ENCODE assay signal across 15 cellular contexts in the genomic region with DNA sequence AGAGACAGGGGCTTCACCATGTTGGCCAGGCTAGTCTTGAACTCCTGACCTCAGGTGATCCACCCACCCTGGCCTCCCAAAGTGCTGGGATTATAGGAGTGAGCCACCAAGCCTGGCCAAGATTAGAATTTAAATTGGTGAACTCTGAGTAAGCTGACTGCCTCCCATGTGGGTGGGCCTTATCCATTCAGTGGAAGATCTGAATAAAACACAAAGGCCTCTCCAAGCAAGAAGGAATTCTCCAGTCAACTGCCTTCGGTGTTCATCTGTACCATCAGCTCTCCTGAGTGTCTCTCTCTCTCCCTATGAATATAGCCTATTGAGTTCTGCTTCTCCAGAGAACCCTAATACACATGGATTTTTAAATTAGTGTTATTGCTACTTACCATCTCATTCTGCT. TPM values are rescaled to one million over a fixed set of nuclear protein-coding genes. Genes with fewer than 3 reads are reported as not detected.
DNase-seq lines count a peak whose midpoint lies in the region; ATAC-seq and TF ChIP-seq lines count a peak whose summit lies in the region.
"Had no signal": no experiment of that assay in that cellular context is flagged by ENCODE, and none has a peak within 500 bp of the region (broad histone marks: within the 10 kb centered on the region; RNA-seq: fewer than 3 reads in every experiment).

No MANE protein-coding gene starts in this region.

- H3K4me3 Mint-ChIP-seq in activated CD4-positive, alpha-beta T cell treated with anti-CD3 and anti-CD28 coated beads for 36 hours, result no peak overlapping the region
- no peak overlapping the region for H3K4me3 Mint-ChIP-seq in WTC11
- no peak overlapping the region for H3K4me3 Mint-ChIP-seq in stimulated activated effector memory CD8-positive, alpha-beta T cell treated with anti-CD3 and anti-CD28 coated beads, Interleukin-12 subunit alpha, Interleukin-12 subunit beta, amount 100 ng/mL, for 72 hours
- H3K4me3 Mint-ChIP-seq: activated CD4-positive, alpha-beta T cell treated with anti-CD3 and anti-CD28 coated beads, Interleukin-2, amount 10 ng/mL, durations not matched to agents 24 days and 14 days; nephron had no signal

- H3K27ac Mint-ChIP-seq in activated CD4-positive, alpha-beta T cell treated with anti-CD3 and anti-CD28 coated beads for 36 hours, result peak overlapping the region; percentile 32
- peak overlapping the region; percentile 80 for H3K27ac Mint-ChIP-seq in WTC11
- peak overlapping the region; percentile 8 for H3K27ac Mint-ChIP-seq in stimulated activated effector memory CD8-positive, alpha-beta T cell treated with anti-CD3 and anti-CD28 coated beads, Interleukin-12 subunit alpha, Interleukin-12 subunit beta, amount 100 ng/mL, for 72 hours
- H3K27ac Mint-ChIP-seq: nephron had no signal

- no peaks in the 10 kb centered on the region for H3K9me3 Mint-ChIP-seq in activated CD4-positive, alpha-beta T cell treated with anti-CD3 and anti-CD28 coated beads for 36 hours (ENCODE audit: low read depth)
- no peaks in the 10 kb centered on the region for H3K9me3 Mint-ChIP-seq in WTC11
- H3K9me3 Mint-ChIP-seq in stimulated activated effector memory CD8-positive, alpha-beta T cell treated with anti-CD3 and anti-CD28 coated beads, Interleukin-12 subunit alpha, Interleukin-12 subunit beta, amount 100 ng/mL, for 72 hours, result no peaks in the 10 kb centered on the region
- H3K9me3 Mint-ChIP-seq: activated CD4-positive, alpha-beta T cell treated with anti-CD3 and anti-CD28 coated beads, Interleukin-2, amount 10 ng/mL, durations not matched to agents 24 days and 14 days; nephron had no signal

- DNase-seq in activated CD4-positive, alpha-beta T cell treated with anti-CD3 and anti-CD28 coated beads for 36 hours, result no peak
- DNase-seq in activated CD4-positive, alpha-beta T cell treated with anti-CD3 and anti-CD28 coated beads for 48 hours, result no peak
- DNase-seq in WTC11 (ENCODE audit: low spot score) (no peak), fibroblast of pulmonary artery (ENCODE audit: low read depth) (peak; percentile 20), left colon (no peak), COLO829 (ENCODE audit: low spot score) (no peak)
- DNase-seq in stimulated activated effector memory CD8-positive, alpha-beta T cell treated with anti-CD3 and anti-CD28 coated beads, Interleukin-12 subunit alpha, Interleukin-12 subunit beta, amount 100 ng/mL, for 72 hours (ENCODE audit: low spot score in 2 of 2), result no peak
- no peak for DNase-seq in central memory CD4-positive, alpha-beta T cell
- DNase-seq: activated CD4-positive, alpha-beta T cell treated with anti-CD3 and anti-CD28 coated beads, Interleukin-2, amount 10 ng/mL, durations not matched to agents 24 days and 14 days; activated effector memory CD4-positive, alpha-beta T cell treated with anti-CD3 and anti-CD28 coated beads, Interleukin-2, amount 50 U/mL, for 16 hours; NCI-H1694; NCI-H526; right lobe of liver; stomach had no signal

- POLR2A ChIA-PET in activated CD4-positive, alpha-beta T cell treated with anti-CD3 and anti-CD28 coated beads for 36 hours (lab: Charles Lee), result no interaction called here
- POLR2A ChIA-PET in WTC11 (lab: Charles Lee), result no interaction called here

- H3K4me1 Mint-ChIP-seq in activated CD4-positive, alpha-beta T cell treated with anti-CD3 and anti-CD28 coated beads for 36 hours, result peaks cover 87% of the 10 kb centered on the region
- peaks cover 62% of the 10 kb centered on the region for H3K4me1 Mint-ChIP-seq in WTC11
- peaks cover 77% of the 10 kb centered on the region for H3K4me1 Mint-ChIP-seq in stimulated activated effector memory CD8-positive, alpha-beta T cell treated with anti-CD3 and anti-CD28 coated beads, Interleukin-12 subunit alpha, Interleukin-12 subunit beta, amount 100 ng/mL, for 72 hours

- no peak for ATAC-seq in activated CD4-positive, alpha-beta T cell treated with anti-CD3 and anti-CD28 coated beads for 36 hours
- peak; percentile 79 for ATAC-seq in WTC11
- ATAC-seq in stimulated activated effector memory CD8-positive, alpha-beta T cell treated with anti-CD3 and anti-CD28 coated beads, Interleukin-12 subunit alpha, Interleukin-12 subunit beta, amount 100 ng/mL, for 72 hours, result no peak
- ATAC-seq in left colon, result no peak
- ATAC-seq: right lobe of liver had no signal

- no peak overlapping the region for H3K4me3 ChIP-seq in fibroblast of pulmonary artery (replicated peaks; ENCODE audit: low read depth, low read length)
- H3K4me3 ChIP-seq: right lobe of liver, stomach had no signal

- intact Hi-C loops in activated CD4-positive, alpha-beta T cell treated with anti-CD3 and anti-CD28 coated beads for 36 hours (cut with DNase I, micrococcal nuclease), result no loop called here
- intact Hi-C loops in left colon (cut with DNase I, micrococcal nuclease), result no loop called here

- H3K27me3 Mint-ChIP-seq in activated CD4-positive, alpha-beta T cell treated with anti-CD3 and anti-CD28 coated beads for 36 hours, result no peaks in the 10 kb centered on the region
- H3K27me3 Mint-ChIP-seq in WTC11 (ENCODE audit: low read depth), result no peaks in the 10 kb centered on the region
- H3K27me3 Mint-ChIP-seq: activated CD4-positive, alpha-beta T cell treated with anti-CD3 and anti-CD28 coated beads, Interleukin-2, amount 10 ng/mL, durations not matched to agents 24 days and 14 days had no signal

- TF ChIP-seq CTCF in WTC11 (IDR thresholded peaks at IDR 0.05) (no peak), fibroblast of pulmonary artery (IDR thresholded peaks at IDR 0.05; ENCODE audit: low read length, missing control alignments) (no peak)

- peaks cover 36% of the 10 kb centered on the region for H3K36me3 Mint-ChIP-seq in activated CD4-positive, alpha-beta T cell treated with anti-CD3 and anti-CD28 coated beads for 36 hours (ENCODE audit: low read depth)
- H3K36me3 Mint-ChIP-seq in WTC11, result no peaks in the 10 kb centered on the region
- H3K36me3 Mint-ChIP-seq in stimulated activated effector memory CD8-positive, alpha-beta T cell treated with anti-CD3 and anti-CD28 coated beads, Interleukin-12 subunit alpha, Interleukin-12 subunit beta, amount 100 ng/mL, for 72 hours, result peaks cover 22% of the 10 kb centered on the region

- CTCF ChIA-PET in activated CD4-positive, alpha-beta T cell treated with anti-CD3 and anti-CD28 coated beads for 36 hours (lab: Charles Lee), result interaction anchor here (1.0 to 2.5 kb wide), 4 partner anchors 12 to 27 kb away, joined by 4 to 16 read pairs (median 8); no protein-coding TSS in a partner anchor
- CTCF ChIA-PET in WTC11 (lab: Charles Lee), result interaction anchor here (1.4 kb wide), 1 partner anchor 12 kb away, joined by 3 read pairs; no protein-coding TSS in a partner anchor

TF ChIP-seq in WTC11, 78 proteins besides CTCF, POLR2A, EP300 and RAD21 (continues in another document):
- TF ChIP-seq, protein P1, sequence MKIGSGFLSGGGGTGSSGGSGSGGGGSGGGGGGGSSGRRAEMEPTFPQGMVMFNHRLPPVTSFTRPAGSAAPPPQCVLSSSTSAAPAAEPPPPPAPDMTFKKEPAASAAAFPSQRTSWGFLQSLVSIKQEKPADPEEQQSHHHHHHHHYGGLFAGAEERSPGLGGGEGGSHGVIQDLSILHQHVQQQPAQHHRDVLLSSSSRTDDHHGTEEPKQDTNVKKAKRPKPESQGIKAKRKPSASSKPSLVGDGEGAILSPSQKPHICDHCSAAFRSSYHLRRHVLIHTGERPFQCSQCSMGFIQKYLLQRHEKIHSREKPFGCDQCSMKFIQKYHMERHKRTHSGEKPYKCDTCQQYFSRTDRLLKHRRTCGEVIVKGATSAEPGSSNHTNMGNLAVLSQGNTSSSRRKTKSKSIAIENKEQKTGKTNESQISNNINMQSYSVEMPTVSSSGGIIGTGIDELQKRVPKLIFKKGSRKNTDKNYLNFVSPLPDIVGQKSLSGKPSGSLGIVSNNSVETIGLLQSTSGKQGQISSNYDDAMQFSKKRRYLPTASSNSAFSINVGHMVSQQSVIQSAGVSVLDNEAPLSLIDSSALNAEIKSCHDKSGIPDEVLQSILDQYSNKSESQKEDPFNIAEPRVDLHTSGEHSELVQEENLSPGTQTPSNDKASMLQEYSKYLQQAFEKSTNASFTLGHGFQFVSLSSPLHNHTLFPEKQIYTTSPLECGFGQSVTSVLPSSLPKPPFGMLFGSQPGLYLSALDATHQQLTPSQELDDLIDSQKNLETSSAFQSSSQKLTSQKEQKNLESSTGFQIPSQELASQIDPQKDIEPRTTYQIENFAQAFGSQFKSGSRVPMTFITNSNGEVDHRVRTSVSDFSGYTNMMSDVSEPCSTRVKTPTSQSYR (CRISPR knock-in tag; IDR thresholded peaks at IDR 0.05), result no peak
- no peak for TF ChIP-seq TP53 (CRISPR knock-in tag; IDR thresholded peaks at IDR 0.05)
- no peak for TF ChIP-seq JAZF1 (CRISPR knock-in tag; IDR thresholded peaks at IDR 0.05)
- TF ChIP-seq, protein P2, sequence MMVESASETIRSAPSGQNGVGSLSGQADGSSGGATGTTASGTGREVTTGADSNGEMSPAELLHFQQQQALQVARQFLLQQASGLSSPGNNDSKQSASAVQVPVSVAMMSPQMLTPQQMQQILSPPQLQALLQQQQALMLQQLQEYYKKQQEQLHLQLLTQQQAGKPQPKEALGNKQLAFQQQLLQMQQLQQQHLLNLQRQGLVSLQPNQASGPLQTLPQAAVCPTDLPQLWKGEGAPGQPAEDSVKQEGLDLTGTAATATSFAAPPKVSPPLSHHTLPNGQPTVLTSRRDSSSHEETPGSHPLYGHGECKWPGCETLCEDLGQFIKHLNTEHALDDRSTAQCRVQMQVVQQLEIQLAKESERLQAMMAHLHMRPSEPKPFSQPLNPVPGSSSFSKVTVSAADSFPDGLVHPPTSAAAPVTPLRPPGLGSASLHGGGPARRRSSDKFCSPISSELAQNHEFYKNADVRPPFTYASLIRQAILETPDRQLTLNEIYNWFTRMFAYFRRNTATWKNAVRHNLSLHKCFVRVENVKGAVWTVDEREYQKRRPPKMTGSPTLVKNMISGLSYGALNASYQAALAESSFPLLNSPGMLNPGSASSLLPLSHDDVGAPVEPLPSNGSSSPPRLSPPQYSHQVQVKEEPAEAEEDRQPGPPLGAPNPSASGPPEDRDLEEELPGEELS (CRISPR knock-in tag; IDR thresholded peaks at IDR 0.05), result no peak
- TF ChIP-seq ETV6 (CRISPR knock-in tag; IDR thresholded peaks at IDR 0.05), result no peak
- no peak for TF ChIP-seq SMAD4 (CRISPR knock-in tag; IDR thresholded peaks at IDR 0.05)
- TF ChIP-seq MYBL2 (CRISPR knock-in tag; IDR thresholded peaks at IDR 0.05), result no peak
- TF ChIP-seq, protein P3, sequence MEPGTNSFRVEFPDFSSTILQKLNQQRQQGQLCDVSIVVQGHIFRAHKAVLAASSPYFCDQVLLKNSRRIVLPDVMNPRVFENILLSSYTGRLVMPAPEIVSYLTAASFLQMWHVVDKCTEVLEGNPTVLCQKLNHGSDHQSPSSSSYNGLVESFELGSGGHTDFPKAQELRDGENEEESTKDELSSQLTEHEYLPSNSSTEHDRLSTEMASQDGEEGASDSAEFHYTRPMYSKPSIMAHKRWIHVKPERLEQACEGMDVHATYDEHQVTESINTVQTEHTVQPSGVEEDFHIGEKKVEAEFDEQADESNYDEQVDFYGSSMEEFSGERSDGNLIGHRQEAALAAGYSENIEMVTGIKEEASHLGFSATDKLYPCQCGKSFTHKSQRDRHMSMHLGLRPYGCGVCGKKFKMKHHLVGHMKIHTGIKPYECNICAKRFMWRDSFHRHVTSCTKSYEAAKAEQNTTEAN (CRISPR knock-in tag; IDR thresholded peaks at IDR 0.05), result no peak

RNA-seq across cellular contexts. Expression of a gene that starts 36.4 kb away (rescaled TPM):
- total RNA-seq in activated CD4-positive, alpha-beta T cell treated with anti-CD3 and anti-CD28 coated beads for 36 hours, result 10 to 100 TPM; 33.0 to 40.3 TPM
- total RNA-seq in WTC11 (2021), result 43.8 to 48.2 TPM (median 45.6 TPM) in 3 replicates
- 10 to 100 TPM; 47.0 to 51.8 TPM for total RNA-seq in left colon

Comparison
In these comparisons a context has a peak if more than half of its experiments do, and no peak if none do; other contexts are left out.
1. H3K27ac Mint-ChIP-seq: peak in every context shown above with its lines; median percentile 80 in WTC11; 32 in activated CD4-positive, alpha-beta T cell treated with anti-CD3 and anti-CD28 coated beads for 36 hours; 8 in stimulated activated effector memory CD8-positive, alpha-beta T cell treated with anti-CD3 and anti-CD28 coated beads, Interleukin-12 subunit alpha, Interleukin-12 subunit beta, amount 100 ng/mL, for 72 hours.